8 cellular contexts compared by ENCODE assay signal in the genomic region with DNA sequence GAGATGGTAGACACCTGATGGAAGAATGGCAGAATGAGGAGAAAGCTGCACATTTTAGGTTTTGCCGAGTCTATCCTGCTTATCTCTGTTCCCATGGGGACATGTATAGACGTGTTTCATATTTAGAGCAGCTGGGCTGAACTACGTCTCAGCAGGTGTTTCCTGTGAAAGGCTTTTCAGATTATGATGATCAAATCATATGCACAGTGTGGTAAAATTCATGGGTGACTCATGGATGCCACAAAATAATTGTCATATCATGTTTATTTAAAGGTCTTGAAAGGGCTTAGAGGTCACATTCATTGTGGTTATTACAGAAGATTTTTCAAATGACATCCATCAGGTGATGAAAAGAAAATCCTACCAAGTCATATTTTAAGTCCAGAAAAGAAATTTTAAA.
DNase-seq lines count a peak whose midpoint lies in the region; ATAC-seq lines count a peak whose summit lies in the region.

No MANE protein-coding gene starts in this region.

- DNase-seq in activated CD4-positive, alpha-beta T cell treated with anti-CD3 and anti-CD28 coated beads, Interleukin-2, amount 10 ng/mL, durations not matched to agents 7 days and 5 days = peak; percentile 52
- no peak for DNase-seq in activated CD4-positive, alpha-beta T cell treated with anti-CD3 and anti-CD28 coated beads, Interleukin-2, amount 50 U/mL, for 4 hours
- peak; percentile 82 for DNase-seq in NCI-H2171 treated with DMSO at 0.1 percent for 48 hours (lab: John Stamatoyannopoulos, UW)
- peak; percentile 30 for DNase-seq in germinal center (ENCODE audit: low spot score)
- DNase-seq in SHP77 treated with DMSO at 0.1 percent for 48 hours (lab: John Stamatoyannopoulos, UW) = no peak
- DNase-seq in cardiac septum (ENCODE audit: low spot score) = no peak
- DNase-seq in globus pallidus (ENCODE audit: low spot score) = no peak

- ATAC-seq in HG02798 (IDR thresholded peaks at IDR 0.05; ENCODE audit: poor library complexity, unreplicated experiment) = peak; percentile 82

- peak overlapping the region; percentile 68 for H3K27ac Mint-ChIP-seq in activated CD4-positive, alpha-beta T cell treated with anti-CD3 and anti-CD28 coated beads, Interleukin-2, amount 10 ng/mL, durations not matched to agents 7 days and 5 days

- intact Hi-C loops in cardiac septum (cut with DNase I) = no loop called here

- H3K27me3 Mint-ChIP-seq in activated CD4-positive, alpha-beta T cell treated with anti-CD3 and anti-CD28 coated beads, Interleukin-2, amount 10 ng/mL, durations not matched to agents 7 days and 5 days = no peaks in the 10 kb centered on the region

- POLR2A ChIA-PET in activated CD4-positive, alpha-beta T cell treated with anti-CD3 and anti-CD28 coated beads, Interleukin-2, amount 10 ng/mL, durations not matched to agents 7 days and 5 days (lab: Charles Lee) = no interaction called here

- H3K36me3 Mint-ChIP-seq in activated CD4-positive, alpha-beta T cell treated with anti-CD3 and anti-CD28 coated beads, Interleukin-2, amount 10 ng/mL, durations not matched to agents 7 days and 5 days (ENCODE audit: low read depth) = peaks cover 11% of the 10 kb centered on the region

- no peak overlapping the region for H3K4me3 Mint-ChIP-seq in activated CD4-positive, alpha-beta T cell treated with anti-CD3 and anti-CD28 coated beads, Interleukin-2, amount 10 ng/mL, durations not matched to agents 7 days and 5 days

- CTCF ChIA-PET in activated CD4-positive, alpha-beta T cell treated with anti-CD3 and anti-CD28 coated beads, Interleukin-2, amount 10 ng/mL, durations not matched to agents 7 days and 5 days (lab: Charles Lee) = interaction anchor here (1.0 kb wide), 1 partner anchor 40 kb away, joined by 3 read pairs; no protein-coding TSS in a partner anchor

- no peaks in the 10 kb centered on the region for H3K9me3 Mint-ChIP-seq in activated CD4-positive, alpha-beta T cell treated with anti-CD3 and anti-CD28 coated beads, Interleukin-2, amount 10 ng/mL, durations not matched to agents 7 days and 5 days

- H3K4me1 Mint-ChIP-seq in activated CD4-positive, alpha-beta T cell treated with anti-CD3 and anti-CD28 coated beads, Interleukin-2, amount 10 ng/mL, durations not matched to agents 7 days and 5 days = peaks cover 44% of the 10 kb centered on the region

Comparison
In these comparisons a context has a peak if more than half of its experiments do, and no peak if none do; other contexts are left out.
1. DNase-seq: peak in activated CD4-positive, alpha-beta T cell treated with anti-CD3 and anti-CD28 coated beads, Interleukin-2, amount 10 ng/mL, durations not matched to agents 7 days and 5 days (single experiment), NCI-H2171 treated with DMSO at 0.1 percent for 48 hours (single experiment) and germinal center (single experiment); none in activated CD4-positive, alpha-beta T cell treated with anti-CD3 and anti-CD28 coated beads, Interleukin-2, amount 50 U/mL, for 4 hours (0 of 2), SHP77 treated with DMSO at 0.1 percent for 48 hours (single experiment), cardiac septum (single experiment) and globus pallidus (single experiment).